13 cellular contexts compared by ENCODE assay signal in genomic region chr6:38161754-38162492, GRCh38.
"Had no signal": no experiment of that assay in that cellular context is flagged by ENCODE, and none has a peak within 500 bp of the region (broad histone marks: within the 10 kb centered on the region; RNA-seq: fewer than 3 reads in every experiment).

No MANE protein-coding gene starts in this region.

- H3K4me3 Mint-ChIP-seq: activated T-cell treated with anti-CD3 and anti-CD28 coated beads, Interleukin-2, amount 50 U/mL, for 4 hours; memory B cell; T-helper 17 cell had no signal

- H3K9me3 Mint-ChIP-seq: activated T-cell treated with anti-CD3 and anti-CD28 coated beads, Interleukin-2, amount 50 U/mL, for 4 hours had no signal

- ATAC-seq: gastrocnemius medialis, T-helper 17 cell had no signal

- DNase-seq: activated CD4-positive, alpha-beta T cell treated with anti-CD3 and anti-CD28 coated beads, Interleukin-2, amount 50 U/mL, for 1 hour; activated CD4-positive, CD25-positive, alpha-beta regulatory T cell; activated T-cell treated with anti-CD3 and anti-CD28 coated beads, Interleukin-2, amount 50 U/mL, for 4 hours; caudate nucleus; colonic mucosa; effector CD4-positive, alpha-beta T cell; islet precursor cell; left ventricle myocardium inferior; stimulated activated CD4-positive, alpha-beta T cell treated with anti-CD3 and anti-CD28 coated beads, Interleukin-4, amount 100 ng/mL, for 4 hours; T-helper 17 cell; thyroid gland had no signal

- H3K27ac Mint-ChIP-seq: memory B cell, T-helper 17 cell had no signal

- H3K27me3 Mint-ChIP-seq: memory B cell, T-helper 17 cell had no signal
